Comparison of ENCODE assay signal across 20 cellular contexts in the genomic region with DNA sequence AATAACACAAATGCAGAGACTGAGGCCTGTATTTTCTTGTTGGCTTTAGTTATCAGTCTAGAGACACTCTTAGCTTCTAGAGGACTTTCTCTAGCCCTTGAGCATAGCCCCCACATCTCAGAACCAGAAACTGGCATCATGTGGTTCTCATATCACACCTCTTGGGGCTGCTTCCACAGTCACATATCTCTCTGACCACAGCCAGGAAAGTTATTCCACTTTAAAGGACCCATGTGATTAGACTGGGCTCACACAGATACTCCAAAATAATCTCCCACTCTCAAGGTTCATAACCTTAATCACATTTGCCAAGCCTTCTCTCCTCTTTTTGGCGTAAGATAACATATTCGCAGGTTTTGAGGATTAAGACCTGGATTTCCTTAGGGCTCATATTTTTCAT.
"Had no signal": no experiment of that assay in that cellular context is flagged by ENCODE, and none has a peak within 500 bp of the region (broad histone marks: within the 10 kb centered on the region; RNA-seq: fewer than 3 reads in every experiment).

No MANE protein-coding gene starts in this region.

- DNase-seq: cortex of kidney; dorsolateral prefrontal cortex; effector CD8-positive, alpha-beta T cell; foreskin melanocyte; islet precursor cell; left lung; mesenchymal stem cell; naive thymus-derived CD8-positive, alpha-beta T cell; posterior cingulate gyrus; stimulated activated CD4-positive, alpha-beta T cell treated with anti-CD3 and anti-CD28 coated beads, Interleukin-2, amount 100 ng/mL, for 24 hours; stimulated activated CD4-positive, alpha-beta T cell treated with anti-CD3 and anti-CD28 coated beads, Interleukin-4, amount 100 ng/mL, for 4 hours; stimulated activated naive B cell treated with anti-CD40 and anti-IgM and Interleukin-4, amounts not matched to agents 10 μg/mL and 1 μg/mL and 100 μg/mL, for 72 hours; stimulated activated naive CD8-positive, alpha-beta T cell treated with anti-CD3 and anti-CD28 coated beads, Interleukin-15, amount 100 ng/mL, for 72 hours; testis had no signal

- H3K27me3 Mint-ChIP-seq: central memory CD8-positive, alpha-beta T cell; naive thymus-derived CD8-positive, alpha-beta T cell; stimulated activated naive B cell treated with anti-CD40 and anti-IgM and Interleukin-4, amounts not matched to agents 10 μg/mL and 1 μg/mL and 100 μg/mL, for 72 hours; stimulated activated naive CD8-positive, alpha-beta T cell treated with anti-CD3 and anti-CD28 coated beads, Interleukin-15, amount 100 ng/mL, for 72 hours had no signal

- H3K36me3 Mint-ChIP-seq: naive thymus-derived CD8-positive, alpha-beta T cell; stimulated activated naive B cell treated with anti-CD40 and anti-IgM and Interleukin-4, amounts not matched to agents 10 μg/mL and 1 μg/mL and 100 μg/mL, for 72 hours had no signal

- H3K9me3 Mint-ChIP-seq: stimulated activated naive B cell treated with anti-CD40 and anti-IgM and Interleukin-4, amounts not matched to agents 10 μg/mL and 1 μg/mL and 100 μg/mL, for 72 hours; stimulated activated naive CD8-positive, alpha-beta T cell treated with anti-CD3 and anti-CD28 coated beads, Interleukin-15, amount 100 ng/mL, for 72 hours had no signal

- H3K4me3 ChIP-seq: dorsolateral prefrontal cortex, left lung, lung, skin epidermis, testis, tibial nerve had no signal

- H3K27ac Mint-ChIP-seq: naive thymus-derived CD8-positive, alpha-beta T cell; stimulated activated naive B cell treated with anti-CD40 and anti-IgM and Interleukin-4, amounts not matched to agents 10 μg/mL and 1 μg/mL and 100 μg/mL, for 72 hours had no signal

- H3K9me3 ChIP-seq: left lung, neutrophil, testis, tibial nerve had no signal

- H3K4me1 ChIP-seq: left lung, testis, tibial nerve had no signal

- H3K27me3 ChIP-seq: dorsolateral prefrontal cortex, left lung, neutrophil, testis, tibial nerve had no signal

- ATAC-seq: left lung; naive thymus-derived CD8-positive, alpha-beta T cell; sciatic nerve; stimulated activated naive B cell treated with anti-CD40 and anti-IgM and Interleukin-4, amounts not matched to agents 10 μg/mL and 1 μg/mL and 100 μg/mL, for 72 hours; stimulated activated naive CD8-positive, alpha-beta T cell treated with anti-CD3 and anti-CD28 coated beads, Interleukin-15, amount 100 ng/mL, for 72 hours had no signal

- H3K36me3 ChIP-seq: left lung, neutrophil, tibial nerve had no signal

- H3K4me3 Mint-ChIP-seq: central memory CD8-positive, alpha-beta T cell; naive thymus-derived CD8-positive, alpha-beta T cell; stimulated activated naive B cell treated with anti-CD40 and anti-IgM and Interleukin-4, amounts not matched to agents 10 μg/mL and 1 μg/mL and 100 μg/mL, for 72 hours; stimulated activated naive CD8-positive, alpha-beta T cell treated with anti-CD3 and anti-CD28 coated beads, Interleukin-15, amount 100 ng/mL, for 72 hours had no signal

- H3K4me1 Mint-ChIP-seq: central memory CD8-positive, alpha-beta T cell; naive thymus-derived CD8-positive, alpha-beta T cell; stimulated activated naive B cell treated with anti-CD40 and anti-IgM and Interleukin-4, amounts not matched to agents 10 μg/mL and 1 μg/mL and 100 μg/mL, for 72 hours; stimulated activated naive CD8-positive, alpha-beta T cell treated with anti-CD3 and anti-CD28 coated beads, Interleukin-15, amount 100 ng/mL, for 72 hours had no signal

- H3K27ac ChIP-seq: dorsolateral prefrontal cortex, left lung, neutrophil, skin epidermis, testis, tibial nerve had no signal
